In genomic region chr5:73450672-73451217, GRCh38 we compare ENCODE assay signal across 11 cellular contexts. TPM values are rescaled to one million over a fixed set of nuclear protein-coding genes. Genes with fewer than 3 reads are reported as not detected.
DNase-seq lines count a peak whose midpoint lies in the region; ATAC-seq, FAIRE-seq and TF ChIP-seq lines count a peak whose summit lies in the region.
"Had no signal": no experiment of that assay in that cellular context is flagged by ENCODE, and none has a peak within 500 bp of the region (broad histone marks: within the 10 kb centered on the region; RNA-seq: fewer than 3 reads in every experiment).

No MANE protein-coding gene starts in this region.

- POLR2A ChIA-PET in K562 (lab: Yijun Ruan, JAX): interaction anchor here (1.4 kb wide), 1 partner anchor 46 kb away, joined by 3 read pairs; no protein-coding TSS in a partner anchor

- in situ Hi-C loops in K562 (cut with MboI): no loop called here

- H3K9ac ChIP-seq in K562 (ENCODE audit: insufficient read depth in 1 of 2, low read depth in 2 of 2, low read length in 2 of 2): peak overlapping the region; percentile 21 to 86; a peak in 3 of 4 replicates

- no peak overlapping the region for H2AFZ ChIP-seq in ACC112 (ENCODE audit: low read length, unreplicated experiment)
- peak overlapping the region; percentile 76 for H2AFZ ChIP-seq in K562 (ENCODE audit: low read depth, low read length)

- FAIRE-seq in K562 (lab: Jason Lieb, UNC): no peak
- FAIRE-seq: frontal cortex had no signal

- ATAC-seq in K562 (no peak; the same call in 2 of the 3 replicates), left lobe of liver (peak; percentile 17), body of pancreas (no peak)

- H3K9me1 ChIP-seq in K562 (ENCODE audit: control insufficient read depth, insufficient read depth, low read length): no peaks in the 10 kb centered on the region

- no peak for TF ChIP-seq EP300 in K562 (IDR thresholded peaks at IDR 0.05; ENCODE audit: low read length)

- peak overlapping the region; percentile 71 for H3K4me3 ChIP-seq in ACC112 (ENCODE audit: low read depth, low read length)
- peak overlapping the region; percentile 51 for H3K4me3 ChIP-seq in H7 (ENCODE audit: insufficient read depth, low read depth, low read length)
- peak overlapping the region; percentile 24; the same call in 1 of the 2 replicates for H3K4me3 ChIP-seq in K562
- H3K4me3 ChIP-seq in body of pancreas: no peak overlapping the region
- H3K4me3 ChIP-seq: right lobe of liver had no signal

- peak overlapping the region; percentile 52 for H3K4me2 ChIP-seq in K562 (ENCODE audit: insufficient read depth, low read length)

- H3K27me3 ChIP-seq in ACC112 (ENCODE audit: insufficient read depth, low read length) (peaks cover 34% of the 10 kb centered on the region), H7 (ENCODE audit: control insufficient read depth, insufficient read depth, low read length) (peaks cover 73% of the 10 kb centered on the region), K562 (ENCODE audit: control insufficient read depth in 2 of 2, insufficient read depth in 2 of 2, low read length in 2 of 2) (peaks cover 43 to 48% of the 10 kb centered on the region in 2 experiments), body of pancreas (peaks cover 8 to 45% of the 10 kb centered on the region in 2 donors)

- intact Hi-C loops in K562 (cut with micrococcal nuclease) (loop anchor here (5.0 kb wide), 4 partner anchors 47 to 368 kb away; partner anchors contain the start of gene BTF3), body of pancreas (cut with DNase I) (no loop called here)

- H3K4me1 ChIP-seq in ACC112 (ENCODE audit: control insufficient read depth, insufficient read depth, low read length, unreplicated experiment): peaks cover 12% of the 10 kb centered on the region
- H3K4me1 ChIP-seq in K562 (replicated peaks in 1 of 2; ENCODE audit: control insufficient read depth in 2 of 2, insufficient read depth in 2 of 2, low read length in 2 of 2): peaks cover 5 to 36% of the 10 kb centered on the region in 2 experiments; a peak in 3 of 5 replicates
- peaks cover 22% of the 10 kb centered on the region for H3K4me1 ChIP-seq in body of pancreas

- no peak overlapping the region for H3K27ac ChIP-seq in ACC112 (ENCODE audit: low read depth, low read length)
- no peak overlapping the region for H3K27ac ChIP-seq in K562 (ENCODE audit: extremely low read depth, low read depth, low read length)
- no peak overlapping the region for H3K27ac ChIP-seq in body of pancreas
- H3K27ac ChIP-seq: right lobe of liver had no signal

- H3K36me3 ChIP-seq in ACC112 (ENCODE audit: insufficient read depth, low read length): no peaks in the 10 kb centered on the region
- no peaks in the 10 kb centered on the region for H3K36me3 ChIP-seq in H7 (replicated peaks; ENCODE audit: control insufficient read depth, insufficient read depth, low read length)
- H3K36me3 ChIP-seq in K562 (ENCODE audit: control insufficient read depth, insufficient read depth, low read length): no peaks in the 10 kb centered on the region
- H3K36me3 ChIP-seq in body of pancreas (replicated peaks in 1 of 2; ENCODE audit: insufficient read depth in 1 of 2, low read depth in 2 of 2): no peaks in the 10 kb centered on the region
- H3K36me3 ChIP-seq: right lobe of liver had no signal

- DNase-seq in H7 (no peak), K562 (ENCODE audit: extremely low read depth in 1 of 4, low spot score in 3 of 4) (peak in 1 of 4 experiments; percentile 18), left lobe of liver (ENCODE audit: low spot score) (no peak), body of pancreas (no peak), NCI-H345 (lab: John Stamatoyannopoulos, UW) (no peak), NOMO-1 (lab: John Stamatoyannopoulos, UW; ENCODE audit: unreplicated experiment in 2 of 2) (no peak)
- DNase-seq in stimulated activated CD4-positive, alpha-beta T cell treated with anti-CD3 and anti-CD28 coated beads, Interleukin-4, amount 100 ng/mL, for 24 hours: no peak
- DNase-seq: GF-D8 had no signal

- TF ChIP-seq CTCF in K562 (IDR thresholded peaks at IDR 0.05 in 2 of 3, conservative IDR thresholded peaks at IDR 0.05 in 1 of 3; ENCODE audit: insufficient read depth in 2 of 3, low read depth in 1 of 3, low read length in 3 of 3) (no peak), body of pancreas (IDR thresholded peaks at IDR 0.05) (no peak)

- H3K9me3 ChIP-seq in K562 (replicated peaks; ENCODE audit: control insufficient read depth, insufficient read depth, low read depth, low read length) (no peaks in the 10 kb centered on the region; the same call in 1 of the 2 replicates), body of pancreas (no peaks in the 10 kb centered on the region)
- H3K9me3 ChIP-seq: right lobe of liver had no signal

- TF ChIP-seq RAD21 in K562 (CRISPR knock-in tag; conservative IDR thresholded peaks at IDR 0.05 in 1 of 2, IDR thresholded peaks at IDR 0.05 in 1 of 2): no peak

- peaks cover 3% of the 10 kb centered on the region; the same call in 1 of the 2 replicates for H4K20me1 ChIP-seq in K562 (replicated peaks; ENCODE audit: control insufficient read depth, insufficient read depth, low read length)

- BruUV-seq in K562 (replicated peaks; lab: Mats Ljungman, UMichigan): no TSS peak

- H3K79me2 ChIP-seq in ACC112 (ENCODE audit: control insufficient read depth, insufficient read depth, low read length, unreplicated experiment) (peaks cover 16% of the 10 kb centered on the region), K562 (ENCODE audit: control insufficient read depth, insufficient read depth, low read length) (no peaks in the 10 kb centered on the region)

- CTCF ChIA-PET in K562 (lab: Yijun Ruan, JAX; ENCODE audit: low intra/inter-chr PET ratio): no interaction called here

- TF ChIP-seq POLR2A in K562 (conservative IDR thresholded peaks at IDR 0.05): no peak
- TF ChIP-seq POLR2A in body of pancreas (IDR thresholded peaks at IDR 0.05): no peak

- 13% methylated on average over 17 of the region's 26 CpGs for WGBS in K562 (ENCODE audit: insufficient coverage, low coverage, missing lambda C conversion rate)
- 9 to 14% methylated on average over 26 of the region's 26 CpGs for WGBS in body of pancreas, 2 donors

TF ChIP-seq in K562, 482 proteins besides CTCF, POLR2A, EP300 and RAD21:
- TF ChIP-seq SRSF7 (optimal IDR thresholded peaks at IDR 0.05; ENCODE audit: low read depth, low read length): no peak
- peak; percentile 57 for TF ChIP-seq ZFP36 (IDR thresholded peaks at IDR 0.05; ENCODE audit: low read depth, low read length, partially characterized antibody)
- TF ChIP-seq NFATC3 (IDR thresholded peaks at IDR 0.05): peak; percentile 93
- no peak for TF ChIP-seq ZNF696 (CRISPR knock-in tag; conservative IDR thresholded peaks at IDR 0.05)
- peak; percentile 94 for TF ChIP-seq CBX2 (IDR thresholded peaks at IDR 0.05; ENCODE audit: insufficient read depth, low read length, poor library complexity, severe bottlenecking)
- peak; percentile 66; the same call in 1 of the 2 replicates for TF ChIP-seq SNIP1 (IDR thresholded peaks at IDR 0.05; ENCODE audit: low read depth)
- peak; percentile 97 for TF ChIP-seq CBX8 (IDR thresholded peaks at IDR 0.05; ENCODE audit: borderline replicate concordance, extremely low read depth, low read depth, low read length, poor library complexity, severe bottlenecking)
- TF ChIP-seq RNF2 (IDR thresholded peaks at IDR 0.05): peak; percentile 61; the same call in 1 of the 2 replicates

RNA-seq across cellular contexts. Expression of gene FOXD1, which starts 2.2 kb away (rescaled TPM):
- total RNA-seq in H7 (2014; rRNA removed; shearing (Covaris generic)): 2.5 and 2.6 TPM in 2 replicates
- not detected in 2 replicates for total RNA-seq in K562 (2011; cell fraction: chromatin; rRNA removed; ENCODE audit: low replicate concordance)
- total RNA-seq in K562 (2011; cell fraction: nucleolus; rRNA removed): 0.17 and 0.26 TPM in 2 replicates
- 0.23 and 0.81 TPM in 2 replicates for total RNA-seq in K562 (2011; cell fraction: nucleoplasm; rRNA removed)
- total RNA-seq in K562 (2014; rRNA removed) (0.33 TPM in 1 of 2 replicates, not detected in the other), K562 (2014; rRNA removed; fragmentation: Illumina TruSeq; extraction: Trizol) (0.07 TPM in 1 of 2 replicates, not detected in the other), K562 (2015; rRNA removed; fragmentation: Illumina TruSeq; extraction: Trizol) (not detected in 2 replicates), K562 (2021) (0.22 and 0.40 TPM in 2 replicates), left lobe of liver (not detected), body of pancreas (not detected)
- polyA plus RNA-seq in K562 (2011; rRNA removed) (0.03 TPM in 2 replicates), K562 (2014; fragmentation: Illumina TruSeq; extraction: Trizol) (0.06 and 0.10 TPM in 2 replicates), K562 (2014; fragmentation: Nextera tagmentation; extraction: Ambion mirVana) (not detected), K562 (2014; rRNA removed) (0.20 TPM in 1 of 2 replicates, not detected in the other)
- 0.04 and 0.06 TPM in 2 replicates for polyA plus RNA-seq in K562 (2011; cell fraction: cytosol; rRNA removed)
- polyA plus RNA-seq in K562 (2011; cell fraction: nucleus; rRNA removed): 0.06 and 0.18 TPM in 2 replicates
- polyA plus RNA-seq in K562 (2012): 0.07 and 0.09 TPM in 2 replicates
- polyA minus RNA-seq in K562 (2011; rRNA and poly(A)+ RNA removed): not detected in 2 replicates
- not detected in 2 replicates for polyA minus RNA-seq in K562 (2011; cell fraction: cytosol; rRNA and poly(A)+ RNA removed)
- polyA minus RNA-seq in K562 (2011; cell fraction: nucleus; rRNA and poly(A)+ RNA removed): 0.13 TPM in 1 of 2 replicates, not detected in the other
- total RNA-seq: right lobe of liver had no signal

RNA-seq across cellular contexts. Expression of gene BTF3, which starts 47.5 kb away (rescaled TPM):
- total RNA-seq in H7 (2014; rRNA removed; shearing (Covaris generic)): 347 and 420 TPM in 2 replicates
- 52.4 and 105 TPM in 2 replicates for total RNA-seq in K562 (2011; cell fraction: chromatin; rRNA removed; ENCODE audit: low replicate concordance)
- total RNA-seq in K562 (2011; cell fraction: nucleolus; rRNA removed): 77.4 and 82.7 TPM in 2 replicates
- 133 and 210 TPM in 2 replicates for total RNA-seq in K562 (2011; cell fraction: nucleoplasm; rRNA removed)
- total RNA-seq in K562 (2014; rRNA removed) (500 and 534 TPM in 2 replicates), K562 (2014; rRNA removed; fragmentation: Illumina TruSeq; extraction: Trizol) (775 and 842 TPM in 2 replicates), K562 (2015; rRNA removed; fragmentation: Illumina TruSeq; extraction: Trizol) (754 and 814 TPM in 2 replicates), K562 (2021) (808 and 883 TPM in 2 replicates), left lobe of liver (140 TPM), body of pancreas (100 to 1,000 TPM; 147 to 346 TPM)
- polyA plus RNA-seq in K562 (2011; rRNA removed) (761 and 848 TPM in 2 replicates), K562 (2014; fragmentation: Illumina TruSeq; extraction: Trizol) (1,456 and 1,637 TPM in 2 replicates), K562 (2014; fragmentation: Nextera tagmentation; extraction: Ambion mirVana) (1,000 to 10,000 TPM; 1,000 to 1,004 TPM), K562 (2014; rRNA removed) (860 and 925 TPM in 2 replicates)
- 199 and 413 TPM in 2 replicates for polyA plus RNA-seq in K562 (2011; cell fraction: cytosol; rRNA removed)
- polyA plus RNA-seq in K562 (2011; cell fraction: nucleus; rRNA removed): 206 and 312 TPM in 2 replicates
- 1,014 and 1,078 TPM in 2 replicates for polyA plus RNA-seq in K562 (2012)
- 882 and 931 TPM in 2 replicates for polyA minus RNA-seq in K562 (2011; rRNA and poly(A)+ RNA removed)
- polyA minus RNA-seq in K562 (2011; cell fraction: cytosol; rRNA and poly(A)+ RNA removed): 300 and 339 TPM in 2 replicates
- polyA minus RNA-seq in K562 (2011; cell fraction: nucleus; rRNA and poly(A)+ RNA removed): 52.6 and 126 TPM in 2 replicates

Comparison
In these comparisons a context has a peak if more than half of its experiments do, and no peak if none do; other contexts are left out.
1. H3K4me3 ChIP-seq: peak in ACC112 (single experiment), H7 (single experiment) and K562 (single experiment); none in body of pancreas (0 of 2).